In the genomic region with DNA sequence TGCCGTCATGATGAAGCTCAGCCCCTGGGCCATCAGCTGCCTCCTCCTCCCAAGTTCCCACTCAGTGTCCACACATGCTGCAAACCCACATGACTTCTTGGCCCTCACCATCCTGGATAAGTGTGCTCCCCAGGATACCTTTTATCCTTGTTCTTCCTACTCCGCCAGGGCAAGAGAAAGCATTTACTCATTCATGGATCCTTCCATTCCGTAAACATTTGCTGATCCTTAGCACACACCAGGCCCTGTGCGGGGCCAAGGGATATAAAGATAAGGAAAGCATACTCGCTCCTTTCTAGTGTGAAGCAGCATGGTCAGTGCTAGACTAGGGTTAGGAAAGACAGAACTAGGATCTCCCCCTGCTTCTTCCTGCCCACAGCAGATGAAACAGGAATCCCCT, we compare ENCODE assay signal across 4 cellular contexts.
"Had no signal": no experiment of that assay in that cellular context is flagged by ENCODE, and none has a peak within 500 bp of the region (broad histone marks: within the 10 kb centered on the region; RNA-seq: fewer than 3 reads in every experiment).

No MANE protein-coding gene starts in this region.

- DNase-seq: H9, HCEC 1CT, IMR-90 had no signal

- H3K4me3 ChIP-seq: GM23338 had no signal

- ATAC-seq: GM23338 had no signal

- H3K4me2 ChIP-seq: GM23338 had no signal

- H2AFZ ChIP-seq: GM23338 had no signal
